ENCODE assay signal across 25 cellular contexts in the genomic region with DNA sequence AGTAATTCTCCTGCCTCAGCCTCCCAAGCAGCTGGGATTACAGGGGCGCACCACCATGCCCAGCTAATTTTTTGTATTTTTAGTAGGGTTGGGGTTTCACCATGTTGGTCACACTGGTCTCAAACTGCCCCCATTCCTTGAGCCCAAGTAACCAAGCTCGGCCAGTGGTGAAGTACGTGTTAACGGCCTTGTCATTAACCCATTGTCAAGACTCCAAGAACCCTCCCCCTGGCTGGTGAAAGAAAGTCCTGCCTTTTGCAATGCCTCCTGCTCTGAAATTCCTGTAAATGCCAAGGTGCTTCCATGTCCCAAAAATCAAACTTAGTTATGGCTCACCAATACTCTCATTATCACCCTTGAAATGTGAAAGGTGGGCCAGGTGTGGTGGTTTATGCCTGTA.
"Had no signal": no experiment of that assay in that cellular context is flagged by ENCODE, and none has a peak within 500 bp of the region (broad histone marks: within the 10 kb centered on the region; RNA-seq: fewer than 3 reads in every experiment).

No MANE protein-coding gene starts in this region.

- H3K36me3 ChIP-seq: esophagus squamous epithelium, gastrocnemius medialis, heart right ventricle, left lung, lower lobe of right lung had no signal

- H3K9me3 ChIP-seq: esophagus squamous epithelium, gastrocnemius medialis, heart right ventricle, left lung, lower lobe of right lung had no signal

- H3K27me3 ChIP-seq: dorsolateral prefrontal cortex, esophagus squamous epithelium, gastrocnemius medialis, left lung had no signal

- FAIRE-seq: colon, endometrium, islet of Langerhans, keratinocyte had no signal

- H3K4me1 ChIP-seq: esophagus squamous epithelium, gastrocnemius medialis, heart right ventricle, left lung, lower lobe of right lung had no signal

- DNase-seq: dermis blood vessel endothelial cell; dorsolateral prefrontal cortex; effector CD4-positive, alpha-beta T cell; effector memory CD4-positive, alpha-beta T cell; erythroblast; esophagus squamous epithelium; foreskin fibroblast; foreskin melanocyte; gastrocnemius medialis; glutamatergic neuron; head of caudate nucleus; heart right ventricle; hippocampal formation; left cardiac atrium; left lung; left ventricle myocardium superior; lower lobe of right lung; mesenchymal stem cell; midbrain had no signal

- H3K4me3 ChIP-seq: coronary artery, dorsolateral prefrontal cortex, esophagus squamous epithelium, gastrocnemius medialis, heart right ventricle, left lung, lower lobe of right lung had no signal

- H3K27ac ChIP-seq: coronary artery, dorsolateral prefrontal cortex, epithelial cell of prostate, esophagus squamous epithelium, gastrocnemius medialis, heart right ventricle, left lung, lower lobe of right lung had no signal
